16 cellular contexts compared by ENCODE assay signal in the genomic region with DNA sequence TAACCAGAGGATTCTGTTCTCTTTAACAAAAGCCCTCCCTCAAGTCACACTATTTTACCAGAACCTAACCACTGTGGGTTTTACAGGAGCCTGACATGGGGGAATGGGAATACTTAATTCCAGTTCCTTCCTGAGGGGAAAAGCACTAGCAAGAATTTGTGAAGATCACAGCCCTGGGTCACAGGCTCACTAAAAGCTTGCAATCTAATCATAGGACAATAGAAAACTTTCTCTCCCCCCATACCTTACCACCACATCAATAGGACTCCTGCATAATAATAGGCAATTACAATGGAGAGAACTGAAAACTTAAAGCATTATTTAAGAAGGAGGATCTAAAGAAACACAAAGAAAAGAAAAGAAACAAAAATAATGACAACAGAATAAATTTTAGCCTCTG.
A peak's percentile ranks its signal among the peaks of the same experiment; 100 is the strongest.
DNase-seq lines count a peak whose midpoint lies in the region; ATAC-seq and TF ChIP-seq lines count a peak whose summit lies in the region.
"Had no signal": no experiment of that assay in that cellular context is flagged by ENCODE, and none has a peak within 500 bp of the region (broad histone marks: within the 10 kb centered on the region; RNA-seq: fewer than 3 reads in every experiment).

No MANE protein-coding gene starts in this region.

- H3F3A ChIP-seq in GM23338 (replicated peaks; ENCODE audit: low read depth): no peaks in the 10 kb centered on the region

- peak overlapping the region; percentile 5; the same call in 1 of the 2 replicates for H3K27ac ChIP-seq in GM23338 (ENCODE audit: low read depth)
- H3K27ac ChIP-seq in OCI-LY3 (ENCODE audit: low read length): peak overlapping the region; percentile 90
- H3K27ac ChIP-seq in neuronal stem cell (replicated peaks; ENCODE audit: low read length): no peak overlapping the region
- no peak overlapping the region for H3K27ac ChIP-seq in prostate gland
- H3K27ac ChIP-seq: BLaER1 treated with 17β-estradiol and CSF1 and Interleukin-3, amounts not matched to agents 10 nM and 100 nM had no signal

- CTCF ChIA-PET in activated CD8-positive, alpha-beta memory T cell treated with anti-CD3 and anti-CD28 coated beads, Interleukin-2, amount 10 ng/mL, durations not matched to agents 7 days and 5 days (lab: Charles Lee): no interaction called here

- no peaks in the 10 kb centered on the region for H3K9me3 Mint-ChIP-seq in GM23338
- no peaks in the 10 kb centered on the region for H3K9me3 Mint-ChIP-seq in endothelial cell (ENCODE audit: unreplicated experiment)
- peaks cover 3% of the 10 kb centered on the region for H3K9me3 Mint-ChIP-seq in activated CD8-positive, alpha-beta memory T cell treated with anti-CD3 and anti-CD28 coated beads, Interleukin-2, amount 10 ng/mL, durations not matched to agents 7 days and 5 days (ENCODE audit: low read depth)

- ATAC-seq in GM23338: peak; percentile 84
- ATAC-seq in activated CD8-positive, alpha-beta memory T cell treated with anti-CD3 and anti-CD28 coated beads, Interleukin-2, amount 10 ng/mL, durations not matched to agents 7 days and 5 days: no peak
- ATAC-seq: GM12878 had no signal

- no peaks in the 10 kb centered on the region for H3K9me2 ChIP-seq in GM23338 (ENCODE audit: insufficient read depth)

- no peak overlapping the region for H3K4ac ChIP-seq in neuronal stem cell (ENCODE audit: low read length)

- H3K27me3 ChIP-seq in GM23338 (ENCODE audit: insufficient read depth) (no peaks in the 10 kb centered on the region), OCI-LY3 (ENCODE audit: low read depth, low read length) (no peaks in the 10 kb centered on the region), neuronal stem cell (ENCODE audit: control insufficient read depth in 3 of 3, insufficient read depth in 3 of 3, low read depth in 1 of 3, low read length in 3 of 3) (no peaks in the 10 kb centered on the region), prostate gland (replicated peaks; ENCODE audit: insufficient read depth) (no peaks in the 10 kb centered on the region)
- H3K27me3 ChIP-seq: BLaER1 treated with 17β-estradiol and CSF1 and Interleukin-3, amounts not matched to agents 10 nM and 100 nM had no signal

- no peak overlapping the region for H2AK5ac ChIP-seq in neuronal stem cell (ENCODE audit: low read depth, low read length)

- H3K27ac Mint-ChIP-seq in GM23338: peak overlapping the region; percentile 78
- peak overlapping the region; percentile 65 for H3K27ac Mint-ChIP-seq in endothelial cell (ENCODE audit: unreplicated experiment)
- no peak overlapping the region for H3K27ac Mint-ChIP-seq in activated CD8-positive, alpha-beta memory T cell treated with anti-CD3 and anti-CD28 coated beads, Interleukin-2, amount 10 ng/mL, durations not matched to agents 7 days and 5 days
- H3K27ac Mint-ChIP-seq: CD4-positive, alpha-beta T cell; HFFc6 had no signal

- H3K4me1 ChIP-seq in GM23338 (ENCODE audit: insufficient read depth) (peaks cover 16% of the 10 kb centered on the region; the same call in 1 of the 2 replicates), OCI-LY3 (ENCODE audit: low read length) (peaks cover 24% of the 10 kb centered on the region), neuronal stem cell (ENCODE audit: control insufficient read depth in 2 of 2, insufficient read depth in 1 of 2, low read depth in 1 of 2, low read length in 2 of 2) (peaks cover 2 to 7% of the 10 kb centered on the region in 2 donors), prostate gland (replicated peaks) (no peaks in the 10 kb centered on the region)
- H3K4me1 ChIP-seq: BLaER1 treated with 17β-estradiol and CSF1 and Interleukin-3, amounts not matched to agents 10 nM and 100 nM had no signal

- H3K9ac ChIP-seq in OCI-LY3 (ENCODE audit: low read length) (no peak overlapping the region), neuronal stem cell (ENCODE audit: low read depth, low read length, poor library complexity) (no peak overlapping the region)
- H3K9ac ChIP-seq: BLaER1 treated with 17β-estradiol and CSF1 and Interleukin-3, amounts not matched to agents 10 nM and 100 nM had no signal

- no peak overlapping the region for H3K23ac ChIP-seq in neuronal stem cell (ENCODE audit: low read depth, low read length, poor library complexity)

- H3K36me3 Mint-ChIP-seq in GM23338 (ENCODE audit: low read depth) (no peaks in the 10 kb centered on the region; the same call in 2 of the 3 replicates), endothelial cell (ENCODE audit: low read depth, unreplicated experiment) (peaks cover 6% of the 10 kb centered on the region)
- H3K36me3 Mint-ChIP-seq in activated CD8-positive, alpha-beta memory T cell treated with anti-CD3 and anti-CD28 coated beads, Interleukin-2, amount 10 ng/mL, durations not matched to agents 7 days and 5 days: no peaks in the 10 kb centered on the region

- H3K18ac ChIP-seq in neuronal stem cell (ENCODE audit: low read length): no peak overlapping the region

- H4K8ac ChIP-seq in neuronal stem cell (ENCODE audit: low read depth, low read length): no peak overlapping the region

- intact Hi-C loops in prostate gland (cut with DNase I): no loop called here

- H3K4me3 ChIP-seq in GM23338 (no peak overlapping the region), OCI-LY3 (ENCODE audit: low read length) (no peak overlapping the region), neuronal stem cell (ENCODE audit: low read length in 2 of 2) (no peak overlapping the region), prostate gland (no peak overlapping the region)
- H3K4me3 ChIP-seq: BLaER1 treated with 17β-estradiol and CSF1 and Interleukin-3, amounts not matched to agents 10 nM and 100 nM; GM12878 had no signal

- H2AFZ ChIP-seq in GM23338 (peak overlapping the region; percentile 12; the same call in 1 of the 2 replicates), OCI-LY3 (ENCODE audit: low read depth, low read length) (no peak overlapping the region), neuronal stem cell (ENCODE audit: low read length) (peak overlapping the region; percentile 58)

- no peaks in the 10 kb centered on the region for H3K27me3 Mint-ChIP-seq in GM23338 (ENCODE audit: insufficient read depth, low read depth, poor library complexity)
- no peaks in the 10 kb centered on the region for H3K27me3 Mint-ChIP-seq in endothelial cell (ENCODE audit: unreplicated experiment)
- H3K27me3 Mint-ChIP-seq in activated CD8-positive, alpha-beta memory T cell treated with anti-CD3 and anti-CD28 coated beads, Interleukin-2, amount 10 ng/mL, durations not matched to agents 7 days and 5 days: no peaks in the 10 kb centered on the region
- H3K27me3 Mint-ChIP-seq: CD4-positive, alpha-beta T cell had no signal

- H3K36me3 ChIP-seq in GM23338 (ENCODE audit: insufficient read depth): no peaks in the 10 kb centered on the region
- no peaks in the 10 kb centered on the region for H3K36me3 ChIP-seq in OCI-LY3 (replicated peaks; ENCODE audit: low read depth, low read length)
- no peaks in the 10 kb centered on the region for H3K36me3 ChIP-seq in neuronal stem cell (replicated peaks in 1 of 2; ENCODE audit: control insufficient read depth in 2 of 2, insufficient read depth in 2 of 2, low read length in 2 of 2)
- H3K36me3 ChIP-seq in prostate gland: no peaks in the 10 kb centered on the region
- H3K36me3 ChIP-seq: BLaER1 treated with 17β-estradiol and CSF1 and Interleukin-3, amounts not matched to agents 10 nM and 100 nM had no signal

- no peak overlapping the region for H2BK5ac ChIP-seq in neuronal stem cell (ENCODE audit: low read length)

- H3K14ac ChIP-seq in neuronal stem cell (ENCODE audit: low read length): no peak overlapping the region

- no peak for TF ChIP-seq CTCF in GM23338 (conservative IDR thresholded peaks at IDR 0.05; ENCODE audit: low read depth in 2 of 2)
- TF ChIP-seq CTCF in OCI-LY3 (IDR thresholded peaks at IDR 0.05; ENCODE audit: low read depth, low read length): no peak
- TF ChIP-seq CTCF in endothelial cell (IDR thresholded peaks at IDR 0.05; ENCODE audit: unreplicated experiment): no peak
- TF ChIP-seq CTCF in prostate gland (IDR thresholded peaks at IDR 0.05): no peak

- H2BK15ac ChIP-seq in neuronal stem cell (ENCODE audit: low read length): no peak overlapping the region

- no peak overlapping the region for H4K91ac ChIP-seq in neuronal stem cell (ENCODE audit: low read depth, low read length, poor library complexity)

- H3K79me2 ChIP-seq in GM23338 (replicated peaks; ENCODE audit: insufficient read depth) (no peaks in the 10 kb centered on the region), OCI-LY3 (ENCODE audit: low read length) (no peaks in the 10 kb centered on the region)

- H3K9me3 ChIP-seq in OCI-LY3 (ENCODE audit: insufficient read depth, low read length) (no peaks in the 10 kb centered on the region), neuronal stem cell (replicated peaks in 1 of 2; ENCODE audit: control insufficient read depth in 2 of 2, insufficient read depth in 1 of 2, low read depth in 1 of 2, low read length in 2 of 2) (peaks cover 0 to 6% of the 10 kb centered on the region in 2 donors), prostate gland (no peaks in the 10 kb centered on the region)
- H3K9me3 ChIP-seq: BLaER1 treated with 17β-estradiol and CSF1 and Interleukin-3, amounts not matched to agents 10 nM and 100 nM had no signal

- H4K20me1 ChIP-seq in GM23338 (replicated peaks; ENCODE audit: insufficient read depth) (no peaks in the 10 kb centered on the region), OCI-LY3 (ENCODE audit: insufficient read depth, low read length) (no peaks in the 10 kb centered on the region)
- H4K20me1 ChIP-seq: BLaER1 treated with 17β-estradiol and CSF1 and Interleukin-3, amounts not matched to agents 10 nM and 100 nM had no signal

- DNase-seq in GM23338 (ENCODE audit: low spot score) (peak; percentile 31), endothelial cell (ENCODE audit: low spot score) (no peak), neuronal stem cell (ENCODE audit: low spot score) (peak; percentile 14), prostate gland (ENCODE audit: low spot score) (no peak), NCI-H524 treated with DMSO at 0.1 percent for 48 hours (lab: John Stamatoyannopoulos, UW) (no peak)
- no peak for DNase-seq in activated CD8-positive, alpha-beta memory T cell treated with anti-CD3 and anti-CD28 coated beads, Interleukin-2, amount 10 ng/mL, durations not matched to agents 7 days and 5 days
- DNase-seq: 8988T; AML-193; Calu3; CD4-positive, alpha-beta T cell; DMS 273 treated with DMSO at 0.1 percent for 48 hours; HCEC 1CT; HFFc6 had no signal

- no peak for TF ChIP-seq POLR2A in prostate gland (IDR thresholded peaks at IDR 0.05)

- no peaks in the 10 kb centered on the region for H3K79me1 ChIP-seq in neuronal stem cell (ENCODE audit: low read depth, low read length)

- no peak overlapping the region for H3K4me3 Mint-ChIP-seq in GM23338
- H3K4me3 Mint-ChIP-seq in endothelial cell (ENCODE audit: unreplicated experiment): no peak overlapping the region
- no peak overlapping the region for H3K4me3 Mint-ChIP-seq in activated CD8-positive, alpha-beta memory T cell treated with anti-CD3 and anti-CD28 coated beads, Interleukin-2, amount 10 ng/mL, durations not matched to agents 7 days and 5 days
- H3K4me3 Mint-ChIP-seq: CD4-positive, alpha-beta T cell; HFFc6 had no signal

- peaks cover 18% of the 10 kb centered on the region for H3K4me1 Mint-ChIP-seq in GM23338
- peaks cover 16% of the 10 kb centered on the region for H3K4me1 Mint-ChIP-seq in endothelial cell (ENCODE audit: unreplicated experiment)
- no peaks in the 10 kb centered on the region for H3K4me1 Mint-ChIP-seq in activated CD8-positive, alpha-beta memory T cell treated with anti-CD3 and anti-CD28 coated beads, Interleukin-2, amount 10 ng/mL, durations not matched to agents 7 days and 5 days

- H3K4me2 ChIP-seq in GM23338 (peak overlapping the region; percentile 45), OCI-LY3 (ENCODE audit: low read length) (no peak overlapping the region; the same call in 1 of the 2 replicates), neuronal stem cell (ENCODE audit: insufficient read depth, low read length, poor library complexity, severe bottlenecking) (no peak overlapping the region)
- H3K4me2 ChIP-seq: BLaER1 treated with 17β-estradiol and CSF1 and Interleukin-3, amounts not matched to agents 10 nM and 100 nM had no signal

- H2BK120ac ChIP-seq in neuronal stem cell (ENCODE audit: low read depth, low read length): no peak overlapping the region

- no peak overlapping the region for H2BK12ac ChIP-seq in neuronal stem cell (ENCODE audit: low read length)

Comparison
In these comparisons a context has a peak if more than half of its experiments do, and no peak if none do; other contexts are left out.
1. DNase-seq: peak in GM23338 (single experiment) and neuronal stem cell (single experiment); none in endothelial cell (single experiment), prostate gland (single experiment), NCI-H524 treated with DMSO at 0.1 percent for 48 hours (single experiment) and activated CD8-positive, alpha-beta memory T cell treated with anti-CD3 and anti-CD28 coated beads, Interleukin-2, amount 10 ng/mL, durations not matched to agents 7 days and 5 days (single experiment).
2. H3K27ac ChIP-seq: peak in GM23338 (single experiment) and OCI-LY3 (single experiment); none in neuronal stem cell (single experiment) and prostate gland (0 of 2).